16 cellular contexts compared by ENCODE assay signal in genomic region chr1:223870617-223871574, GRCh38. TPM values are rescaled to one million over a fixed set of nuclear protein-coding genes. Genes with fewer than 3 reads are reported as not detected.
DNase-seq lines count a peak whose midpoint lies in the region; ATAC-seq and TF ChIP-seq lines count a peak whose summit lies in the region.
"Had no signal": no experiment of that assay in that cellular context is flagged by ENCODE, and none has a peak within 500 bp of the region (broad histone marks: within the 10 kb centered on the region; RNA-seq: fewer than 3 reads in every experiment).

No MANE protein-coding gene starts in this region.

- H3K36me3 Mint-ChIP-seq in activated B cell treated with CpG ODN at 0.5 μM for 24 hours (ENCODE audit: low read depth): no peaks in the 10 kb centered on the region
- H3K36me3 Mint-ChIP-seq in naive thymus-derived CD8-positive, alpha-beta T cell: peaks cover 0 to 2% (median 0%) of the 10 kb centered on the region in 3 donors

- intact Hi-C loops in activated B cell treated with CpG ODN at 0.5 μM for 24 hours (cut with micrococcal nuclease): no loop called here

- ATAC-seq in activated B cell treated with CpG ODN at 0.5 μM for 24 hours (ENCODE audit: low read depth) (no peak), GM21367 (IDR thresholded peaks at IDR 0.05; ENCODE audit: unreplicated experiment) (no peak)
- ATAC-seq in naive thymus-derived CD8-positive, alpha-beta T cell: peak in 1 of 2 donors; percentile 22
- ATAC-seq: activated T-helper 17 cell treated with anti-CD3 and anti-CD28 coated beads, Interleukin-2, amount 50 U/mL, for 72 hours had no signal

- H3K9me3 ChIP-seq in GM23248 (ENCODE audit: low read depth): no peaks in the 10 kb centered on the region

- TF ChIP-seq CTCF in activated B cell treated with CpG ODN at 0.5 μM for 24 hours (IDR thresholded peaks at IDR 0.05): no peak

- no peaks in the 10 kb centered on the region for H3K9me2 ChIP-seq in GM23248 (ENCODE audit: insufficient read depth)

- peaks cover 14% of the 10 kb centered on the region for H3K27me3 ChIP-seq in GM23248 (replicated peaks; ENCODE audit: insufficient read depth)

- H3K4me3 ChIP-seq in GM23248: no peak overlapping the region

- H3K9me3 Mint-ChIP-seq in activated B cell treated with CpG ODN at 0.5 μM for 24 hours: peaks cover under 1% of the 10 kb centered on the region
- H3K9me3 Mint-ChIP-seq in naive thymus-derived CD8-positive, alpha-beta T cell: peaks cover 0 to 5% (median 0%) of the 10 kb centered on the region in 9 donors
- H3K9me3 Mint-ChIP-seq: activated T-helper 17 cell treated with anti-CD3 and anti-CD28 coated beads, Interleukin-2, amount 50 U/mL, for 72 hours had no signal

- H3K27ac Mint-ChIP-seq in activated B cell treated with CpG ODN at 0.5 μM for 24 hours: no peak overlapping the region
- peak overlapping the region in 1 of 10 donors; percentile 28 for H3K27ac Mint-ChIP-seq in naive thymus-derived CD8-positive, alpha-beta T cell
- H3K27ac Mint-ChIP-seq: activated T-helper 17 cell treated with anti-CD3 and anti-CD28 coated beads, Interleukin-2, amount 50 U/mL, for 72 hours had no signal

- H3K36me3 ChIP-seq in GM23248 (ENCODE audit: low read depth): no peaks in the 10 kb centered on the region

- H3K4me3 Mint-ChIP-seq in activated B cell treated with CpG ODN at 0.5 μM for 24 hours: peak overlapping the region; percentile 29
- peak overlapping the region in 9 of 10 donors; percentile 13 to 76 (median 39) for H3K4me3 Mint-ChIP-seq in naive thymus-derived CD8-positive, alpha-beta T cell
- H3K4me3 Mint-ChIP-seq: activated T-helper 17 cell treated with anti-CD3 and anti-CD28 coated beads, Interleukin-2, amount 50 U/mL, for 72 hours had no signal

- H3K4me1 ChIP-seq in GM23248 (ENCODE audit: insufficient read depth): no peaks in the 10 kb centered on the region

- no peak overlapping the region for H2AFZ ChIP-seq in GM23248

- no peaks in the 10 kb centered on the region for H4K20me1 ChIP-seq in GM23248 (ENCODE audit: insufficient read depth)

- no peak overlapping the region for H3K4me2 ChIP-seq in GM23248 (ENCODE audit: unreplicated experiment)

- DNase-seq in CMK (ENCODE audit: low read depth): peak; percentile 98
- peak; percentile 30 for DNase-seq in NCI-H69 (lab: John Stamatoyannopoulos, UW)
- DNase-seq in activated B cell treated with CpG ODN at 0.5 μM for 24 hours: no peak
- DNase-seq in naive thymus-derived CD8-positive, alpha-beta T cell: no peak
- no peak for DNase-seq in GM23248
- no peak for DNase-seq in NCI-H1105 treated with DMSO at 0.1 percent for 48 hours (lab: John Stamatoyannopoulos, UW)
- DNase-seq in GDM1 (lab: John Stamatoyannopoulos, UW): no peak
- DNase-seq: activated CD4-positive, CD25-positive, alpha-beta regulatory T cell; cerebellar nuclear complex; COR-L47; HCEC 1CT; KG1; kidney glomerular epithelial cell had no signal

- H3K79me2 ChIP-seq in GM23248 (ENCODE audit: insufficient read depth): no peaks in the 10 kb centered on the region

- no peak overlapping the region for H3K9ac ChIP-seq in GM23248

- POLR2A ChIA-PET in activated B cell treated with CpG ODN at 0.5 μM for 24 hours (lab: Charles Lee): no interaction called here
- POLR2A ChIA-PET in naive thymus-derived CD8-positive, alpha-beta T cell (lab: Charles Lee): interaction anchor here (0.7 kb wide), 1 partner anchor 12 kb away, joined by 3 read pairs; no protein-coding TSS in a partner anchor

- H3K27ac ChIP-seq in GM23248: no peak overlapping the region
- H3K27ac ChIP-seq: RWPE1 had no signal

- H3K4me1 Mint-ChIP-seq in activated B cell treated with CpG ODN at 0.5 μM for 24 hours: no peaks in the 10 kb centered on the region
- H3K4me1 Mint-ChIP-seq in naive thymus-derived CD8-positive, alpha-beta T cell: no peaks in the 10 kb centered on the region
- H3K4me1 Mint-ChIP-seq: activated T-helper 17 cell treated with anti-CD3 and anti-CD28 coated beads, Interleukin-2, amount 50 U/mL, for 72 hours had no signal

- H3K27me3 Mint-ChIP-seq in activated B cell treated with CpG ODN at 0.5 μM for 24 hours: peaks cover 38% of the 10 kb centered on the region
- H3K27me3 Mint-ChIP-seq in naive thymus-derived CD8-positive, alpha-beta T cell: peaks cover 5 to 24% (median 18%) of the 10 kb centered on the region in 5 donors

- no peaks in the 10 kb centered on the region for H3F3A ChIP-seq in GM23248 (ENCODE audit: insufficient read depth)

- in situ Hi-C loops in GM23248 (cut with MboI): no loop called here

- CTCF ChIA-PET in activated B cell treated with CpG ODN at 0.5 μM for 24 hours (lab: Charles Lee): no interaction called here

- 71% methylated on average over 14 of the region's 14 CpGs for WGBS in GM23248 (ENCODE audit: low coverage in 1 of 2, low lambda C conversion rate in 2 of 2, missing lambda C conversion rate in 2 of 2), 2 experiments

RNA-seq across cellular contexts. Expression of gene TP53BP2, which starts 25.1 kb away (rescaled TPM):
- 50.4 and 52.9 TPM in 2 replicates for total RNA-seq in activated B cell treated with CpG ODN at 0.5 μM for 24 hours
- 10 to 100 TPM; 35.9 to 46.2 TPM for total RNA-seq in naive thymus-derived CD8-positive, alpha-beta T cell
- polyA plus RNA-seq in naive thymus-derived CD8-positive, alpha-beta T cell: 10 to 100 TPM in 1 of 3 donors, 1 to 10 TPM in 2; 7.4 to 10.8 (median 9.3) TPM
- total RNA-seq in GM23248 (2014; rRNA removed; shearing (Covaris generic)): 16.9 and 18.2 TPM in 2 replicates
- 8.3 and 9.2 TPM in 2 replicates for polyA plus RNA-seq in GM23248 (2016; fragmentation: Nextera tagmentation; extraction: Ambion mirVana)

Comparison
In these comparisons a context has a peak if more than half of its experiments do, and no peak if none do; other contexts are left out.
1. DNase-seq: peak in CMK (single experiment) and NCI-H69 (single experiment); none in activated B cell treated with CpG ODN at 0.5 μM for 24 hours (single experiment), naive thymus-derived CD8-positive, alpha-beta T cell (0 of 10), GM23248 (single experiment), NCI-H1105 treated with DMSO at 0.1 percent for 48 hours (single experiment) and GDM1 (single experiment).